In the genomic region with DNA sequence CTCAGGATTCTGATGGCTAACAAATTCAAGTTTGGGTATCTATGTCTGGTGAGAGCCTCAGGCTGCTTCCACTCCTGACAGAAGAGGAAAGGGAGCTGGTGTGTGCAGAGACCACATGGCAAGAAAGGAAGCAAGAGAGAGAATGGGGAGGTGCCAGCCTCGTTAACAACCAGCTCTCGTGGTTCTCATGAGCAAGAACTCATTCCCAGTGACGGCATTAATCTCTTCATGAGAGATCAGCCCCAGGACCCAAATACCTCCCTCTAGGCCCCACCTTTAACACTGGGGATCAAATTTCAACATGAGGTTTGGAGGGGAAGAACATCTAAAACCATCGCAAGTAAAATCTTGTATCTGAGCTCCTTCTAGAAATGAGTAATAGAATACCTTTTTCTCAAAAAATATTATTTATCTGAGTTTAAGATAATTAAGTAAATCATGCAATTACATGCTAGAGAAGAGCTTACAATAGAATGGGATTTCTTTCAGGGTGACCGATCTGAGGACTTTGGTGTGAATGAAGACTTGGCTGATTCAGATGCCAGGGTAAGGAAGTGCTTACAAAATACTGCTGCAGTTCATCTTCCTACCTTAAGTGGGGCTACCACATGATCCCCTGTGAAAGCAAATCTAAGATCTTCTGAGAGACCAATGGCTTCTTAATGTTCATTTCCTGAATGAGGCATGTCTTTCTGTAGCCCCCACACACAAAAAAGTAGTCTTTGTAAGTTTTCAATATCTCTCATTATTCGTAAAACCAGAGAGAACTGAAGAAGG, we compare ENCODE assay signal across 13 cellular contexts. TPM values are rescaled to one million over a fixed set of nuclear protein-coding genes. Genes with fewer than 3 reads are reported as not detected.
DNase-seq lines count a peak whose midpoint lies in the region; ATAC-seq and TF ChIP-seq lines count a peak whose summit lies in the region.
"Had no signal": no experiment of that assay in that cellular context is flagged by ENCODE, and none has a peak within 500 bp of the region (broad histone marks: within the 10 kb centered on the region; RNA-seq: fewer than 3 reads in every experiment).

No MANE protein-coding gene starts in this region.

- in situ Hi-C loops in transverse colon (cut with MboI; ENCODE audit: low pct_ligation_motif_present in 1 of 4, low pct_unique_long_range_greater_than_20kb in 1 of 4, low sequenced_read_pairs in 3 of 4) = no loop called here

- DNase-seq in CD4-positive, alpha-beta T cell = no peak
- DNase-seq in GM23338 (ENCODE audit: low spot score) (peak; percentile 49), T-helper 17 cell (no peak), foreskin keratinocyte (peak in 1 of 2 donors; percentile 78), HCEC 1CT (no peak), transverse colon (no peak), NCI-H2029 (lab: John Stamatoyannopoulos, UW) (no peak)
- DNase-seq: cerebellar nuclear complex, left ventricle myocardium inferior had no signal

- no peaks in the 10 kb centered on the region for H3K36me3 ChIP-seq in GM23338 (ENCODE audit: insufficient read depth)
- peaks cover 0 to 51% (median 15%) of the 10 kb centered on the region in 4 donors for H3K36me3 ChIP-seq in transverse colon

- no peaks in the 10 kb centered on the region for H3K9me3 ChIP-seq in CD4-positive, alpha-beta T cell (ENCODE audit: control insufficient read depth, low read length)
- H3K9me3 ChIP-seq in T-helper 17 cell (ENCODE audit: control insufficient read depth, low read length, poor library complexity, severe bottlenecking) (no peaks in the 10 kb centered on the region), transverse colon (no peaks in the 10 kb centered on the region)
- H3K9me3 ChIP-seq: gastroesophageal sphincter, left ventricle myocardium inferior, thoracic aorta had no signal

- H3K9me3 Mint-ChIP-seq in CD4-positive, alpha-beta T cell = no peaks in the 10 kb centered on the region
- no peaks in the 10 kb centered on the region for H3K9me3 Mint-ChIP-seq in GM23338
- H3K9me3 Mint-ChIP-seq: CD14-positive monocyte had no signal

- no peak for TF ChIP-seq EP300 in transverse colon (IDR thresholded peaks at IDR 0.05; ENCODE audit: low read depth)

- H3K27ac ChIP-seq in CD4-positive, alpha-beta T cell (ENCODE audit: low read depth, low read length) = no peak overlapping the region
- H3K27ac ChIP-seq in GM23338 (ENCODE audit: low read depth) (no peak overlapping the region), foreskin keratinocyte (peak overlapping the region; percentile 9), transverse colon (no peak overlapping the region)
- H3K27ac ChIP-seq: gastroesophageal sphincter, left ventricle myocardium inferior had no signal

- no peaks in the 10 kb centered on the region for H3K9me2 ChIP-seq in GM23338 (ENCODE audit: insufficient read depth)

- no peak overlapping the region for H2AFZ ChIP-seq in GM23338

- ATAC-seq in CD4-positive, alpha-beta T cell (ENCODE audit: poor library complexity) = peak; percentile 37
- ATAC-seq in GM23338 (peak; percentile 77), T-helper 17 cell (peak; percentile 48), foreskin keratinocyte (peak; percentile 71), GM18873 (IDR thresholded peaks at IDR 0.05; ENCODE audit: low FRiP score, unreplicated experiment) (no peak)
- ATAC-seq: gastroesophageal sphincter had no signal

- H3K4me1 Mint-ChIP-seq in CD4-positive, alpha-beta T cell (ENCODE audit: low read depth) = peaks cover 32% of the 10 kb centered on the region
- H3K4me1 Mint-ChIP-seq in GM23338 (peaks cover 30% of the 10 kb centered on the region), T-helper 17 cell (peaks cover 21% of the 10 kb centered on the region)

- H3K4me1 ChIP-seq in GM23338 (ENCODE audit: insufficient read depth) (peaks cover 13% of the 10 kb centered on the region), foreskin keratinocyte (peaks cover 6% of the 10 kb centered on the region), transverse colon (peaks cover 0 to 8% (median 0%) of the 10 kb centered on the region in 4 donors)

- H3K27me3 ChIP-seq in CD4-positive, alpha-beta T cell (ENCODE audit: control insufficient read depth, insufficient read depth, low read length) = no peaks in the 10 kb centered on the region
- H3K27me3 ChIP-seq in GM23338 (ENCODE audit: insufficient read depth) = no peaks in the 10 kb centered on the region
- H3K27me3 ChIP-seq in foreskin keratinocyte = no peaks in the 10 kb centered on the region
- no peaks in the 10 kb centered on the region for H3K27me3 ChIP-seq in transverse colon
- H3K27me3 ChIP-seq: gastroesophageal sphincter had no signal

- TF ChIP-seq CTCF in CD4-positive, alpha-beta T cell (IDR thresholded peaks at IDR 0.05) = no peak
- TF ChIP-seq CTCF in GM23338 (conservative IDR thresholded peaks at IDR 0.05; ENCODE audit: low read depth in 2 of 2) = no peak
- TF ChIP-seq CTCF in foreskin keratinocyte (conservative IDR thresholded peaks at IDR 0.05) = peak; percentile 15
- no peak for TF ChIP-seq CTCF in transverse colon (IDR thresholded peaks at IDR 0.05)

- WGBS in transverse colon (ENCODE audit: low coverage in 1 of 2), 2 donors = 75 to 87% methylated on average over 4 to 6 of the region's 6 CpGs

- no peaks in the 10 kb centered on the region for H3F3A ChIP-seq in GM23338 (replicated peaks; ENCODE audit: low read depth)

- intact Hi-C loops in CD4-positive, alpha-beta T cell (cut with DNase I, micrococcal nuclease) = loop anchor here in 1 of 2 experiments (5.0 to 10.0 kb wide), 2 partner anchors 36 to 808 kb away; no protein-coding TSS in a partner anchor
- intact Hi-C loops in transverse colon (cut with DNase I; ENCODE audit: low total_unique reads) = no loop called here

- H3K27ac Mint-ChIP-seq in CD4-positive, alpha-beta T cell = peak overlapping the region; percentile 74
- H3K27ac Mint-ChIP-seq in GM23338 (peak overlapping the region; percentile 51; the same call in 1 of the 2 replicates), T-helper 17 cell (peak overlapping the region; percentile 71)

- TF ChIP-seq POLR2A in transverse colon (IDR thresholded peaks at IDR 0.05) = no peak

- no peaks in the 10 kb centered on the region for H4K20me1 ChIP-seq in GM23338 (replicated peaks; ENCODE audit: insufficient read depth)

- CTCF ChIA-PET in CD4-positive, alpha-beta T cell (lab: Charles Lee) = interaction anchor here (0.9 to 1.3 kb wide), 2 partner anchors 10 to 56 kb away, joined by 4 to 6 read pairs; no protein-coding TSS in a partner anchor

- H3K4me3 Mint-ChIP-seq in CD4-positive, alpha-beta T cell = no peak overlapping the region
- H3K4me3 Mint-ChIP-seq in GM23338 = no peak overlapping the region
- H3K4me3 Mint-ChIP-seq in T-helper 17 cell = peak overlapping the region; percentile 52
- H3K4me3 Mint-ChIP-seq: CD14-positive monocyte had no signal

- H3K4me3 ChIP-seq in GM23338 (no peak overlapping the region), transverse colon (no peak overlapping the region)
- H3K4me3 ChIP-seq: gastroesophageal sphincter, left ventricle myocardium inferior, thoracic aorta had no signal

- H3K27me3 Mint-ChIP-seq in CD4-positive, alpha-beta T cell = no peaks in the 10 kb centered on the region
- peaks cover 2% of the 10 kb centered on the region for H3K27me3 Mint-ChIP-seq in GM23338 (ENCODE audit: insufficient read depth, low read depth, poor library complexity)
- H3K27me3 Mint-ChIP-seq in T-helper 17 cell = no peaks in the 10 kb centered on the region

- H3K79me2 ChIP-seq in GM23338 (replicated peaks; ENCODE audit: insufficient read depth) = no peaks in the 10 kb centered on the region

- POLR2A ChIA-PET in CD4-positive, alpha-beta T cell (lab: Charles Lee) = no interaction called here

- H3K4me2 ChIP-seq in GM23338 = 0 out of 2 replicates have a peak overlapping the region, but pooled peaks have one; percentile 24

- H3K36me3 Mint-ChIP-seq in CD4-positive, alpha-beta T cell (ENCODE audit: low read depth) = peaks cover 97% of the 10 kb centered on the region
- H3K36me3 Mint-ChIP-seq in GM23338 (ENCODE audit: low read depth) (no peaks in the 10 kb centered on the region), T-helper 17 cell (ENCODE audit: low read depth) (peaks cover 9% of the 10 kb centered on the region)

TF ChIP-seq in GM23338, 12 proteins besides CTCF, POLR2A, EP300 and RAD21 (continues in another document):
- TF ChIP-seq POLR2AphosphoS5 (IDR thresholded peaks at IDR 0.05; ENCODE audit: low read depth) (no peak), NANOG (IDR thresholded peaks at IDR 0.05; ENCODE audit: borderline replicate concordance) (no peak), EZH2 (IDR thresholded peaks at IDR 0.05; ENCODE audit: low read depth, unreplicated experiment) (no peak), STAT1 (IDR thresholded peaks at IDR 0.05; ENCODE audit: unreplicated experiment) (no peak), ZNF114 (CRISPR knock-in tag; IDR thresholded peaks at IDR 0.05) (no peak), CREB1 (CRISPR knock-in tag; IDR thresholded peaks at IDR 0.05; ENCODE audit: low read depth) (no peak)
- TF ChIP-seq, protein P1, sequence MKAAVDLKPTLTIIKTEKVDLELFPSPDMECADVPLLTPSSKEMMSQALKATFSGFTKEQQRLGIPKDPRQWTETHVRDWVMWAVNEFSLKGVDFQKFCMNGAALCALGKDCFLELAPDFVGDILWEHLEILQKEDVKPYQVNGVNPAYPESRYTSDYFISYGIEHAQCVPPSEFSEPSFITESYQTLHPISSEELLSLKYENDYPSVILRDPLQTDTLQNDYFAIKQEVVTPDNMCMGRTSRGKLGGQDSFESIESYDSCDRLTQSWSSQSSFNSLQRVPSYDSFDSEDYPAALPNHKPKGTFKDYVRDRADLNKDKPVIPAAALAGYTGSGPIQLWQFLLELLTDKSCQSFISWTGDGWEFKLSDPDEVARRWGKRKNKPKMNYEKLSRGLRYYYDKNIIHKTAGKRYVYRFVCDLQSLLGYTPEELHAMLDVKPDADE (IDR thresholded peaks at IDR 0.05) = no peak

RNA-seq across cellular contexts. Expression of a gene that starts 11.5 kb away (rescaled TPM):
- 100 to 1,000 TPM; 310 to 317 TPM for total RNA-seq in CD4-positive, alpha-beta T cell
- total RNA-seq in GM23338 (2014; rRNA removed; shearing (Covaris generic)) = 2.2 and 4.9 TPM in 2 replicates
- 3.3 and 5.8 TPM in 2 replicates for polyA plus RNA-seq in GM23338 (2016; fragmentation: Nextera tagmentation; extraction: Ambion mirVana)
- total RNA-seq in T-helper 17 cell = 100 to 1,000 TPM; 553 to 928 TPM
- 880 and 908 TPM in 2 replicates for total RNA-seq in foreskin keratinocyte
- 712 and 776 TPM in 2 replicates for polyA plus RNA-seq in foreskin keratinocyte
- 100 to 1,000 TPM in 1 of 4 donors, 10 to 100 TPM in 3; 33.3 to 160 (median 66.9) TPM for total RNA-seq in transverse colon
